Comparison of ENCODE assay signal across 20 cellular contexts in the genomic region with DNA sequence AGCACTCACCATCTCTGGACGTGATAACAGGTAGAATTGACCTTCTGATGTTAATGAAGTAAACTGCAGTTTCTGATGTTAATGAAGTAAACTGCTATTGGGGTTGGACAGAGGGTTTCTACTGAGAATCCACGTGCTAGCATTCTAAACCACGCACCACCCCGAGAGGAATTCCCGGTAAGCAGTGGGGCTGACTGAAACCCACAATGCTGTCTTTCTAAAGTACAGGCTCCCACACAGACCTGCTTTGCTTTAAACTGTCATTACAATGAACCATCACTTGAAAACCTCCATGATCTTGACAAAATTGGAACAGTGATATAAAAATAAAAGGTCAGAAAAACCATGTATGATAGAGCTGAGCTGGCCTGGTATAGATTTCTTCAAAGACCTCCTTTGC.
DNase-seq lines count a peak whose midpoint lies in the region; ATAC-seq, FAIRE-seq and TF ChIP-seq lines count a peak whose summit lies in the region.
"Had no signal": no experiment of that assay in that cellular context is flagged by ENCODE, and none has a peak within 500 bp of the region (broad histone marks: within the 10 kb centered on the region; RNA-seq: fewer than 3 reads in every experiment).

No MANE protein-coding gene starts in this region.

- H3K4me3 Mint-ChIP-seq in activated T-helper 17 cell treated with anti-CD3 and anti-CD28 coated beads, Interleukin-2, amount 50 U/mL, for 72 hours, result peak overlapping the region; percentile 12
- H3K4me3 Mint-ChIP-seq: CD14-positive monocyte; CD4-positive, alpha-beta memory T cell had no signal

- H3K27ac ChIP-seq in BLaER1 (no peak overlapping the region), osteoblast (ENCODE audit: low read depth, low read length) (no peak overlapping the region)
- no peak overlapping the region for H3K27ac ChIP-seq in BLaER1 treated with 17β-estradiol and CSF1 and Interleukin-3, amounts not matched to agents 10 nM and 100 nM
- H3K27ac ChIP-seq: GM23248 had no signal

- no peak overlapping the region for H3K9ac ChIP-seq in BLaER1
- H3K9ac ChIP-seq in BLaER1 treated with 17β-estradiol and CSF1 and Interleukin-3, amounts not matched to agents 10 nM and 100 nM, result no peak overlapping the region
- H3K9ac ChIP-seq: GM23248 had no signal

- H3K4me3 ChIP-seq in BLaER1 (no peak overlapping the region), osteoblast (ENCODE audit: insufficient read depth, low read length) (no peak overlapping the region)
- no peak overlapping the region for H3K4me3 ChIP-seq in BLaER1 treated with 17β-estradiol and CSF1 and Interleukin-3, amounts not matched to agents 10 nM and 100 nM
- H3K4me3 ChIP-seq: GM23248, HAP-1, K562 had no signal

- peaks cover 59% of the 10 kb centered on the region for H3K4me1 ChIP-seq in BLaER1
- peaks cover 24 to 62% (median 43%) of the 10 kb centered on the region in 10 experiments for H3K4me1 ChIP-seq in BLaER1 treated with 17β-estradiol and CSF1 and Interleukin-3, amounts not matched to agents 10 nM and 100 nM
- H3K4me1 ChIP-seq in osteoblast (ENCODE audit: insufficient read depth, low read length), result no peaks in the 10 kb centered on the region
- H3K4me1 ChIP-seq: BE2C, HAP-1 had no signal

- no peaks in the 10 kb centered on the region for H3K27me3 ChIP-seq in BLaER1
- H3K27me3 ChIP-seq in BLaER1 treated with 17β-estradiol and CSF1 and Interleukin-3, amounts not matched to agents 10 nM and 100 nM, result no peaks in the 10 kb centered on the region
- no peaks in the 10 kb centered on the region for H3K27me3 ChIP-seq in osteoblast (ENCODE audit: insufficient read depth, low read length)
- H3K27me3 ChIP-seq: BE2C had no signal

- TF ChIP-seq CTCF in GM13976 (IDR thresholded peaks at IDR 0.05; ENCODE audit: borderline replicate concordance, control extremely low read depth, extremely low read depth, insufficient read depth, missing control alignments) (no peak), osteoblast (IDR thresholded peaks at IDR 0.05; ENCODE audit: extremely low read depth, low read depth, low read length) (no peak)

- intact Hi-C loops in head of caudate nucleus (cut with DNase I), result no loop called here

- no peaks in the 10 kb centered on the region for H3K79me2 ChIP-seq in osteoblast (ENCODE audit: insufficient read depth, low read length)

- no peak for FAIRE-seq in GM19239 (lab: Jason Lieb, UNC)
- FAIRE-seq: A204.1, GM18507, K562 had no signal

- in situ Hi-C loops in GM13976 (cut with MboI; ENCODE audit: low sequenced_read_pairs, unreplicated experiment), result no loop called here

- no peaks in the 10 kb centered on the region for H3K36me3 Mint-ChIP-seq in activated T-helper 17 cell treated with anti-CD3 and anti-CD28 coated beads, Interleukin-2, amount 50 U/mL, for 72 hours (ENCODE audit: low read depth)
- H3K36me3 Mint-ChIP-seq: CD14-positive monocyte; CD4-positive, alpha-beta memory T cell had no signal

- no peaks in the 10 kb centered on the region for H3K9me3 Mint-ChIP-seq in activated T-helper 17 cell treated with anti-CD3 and anti-CD28 coated beads, Interleukin-2, amount 50 U/mL, for 72 hours
- H3K9me3 Mint-ChIP-seq: CD4-positive, alpha-beta memory T cell had no signal

- H4K20me1 ChIP-seq in BLaER1 (no peaks in the 10 kb centered on the region), osteoblast (ENCODE audit: insufficient read depth, low read length) (no peaks in the 10 kb centered on the region)
- H4K20me1 ChIP-seq in BLaER1 treated with 17β-estradiol and CSF1 and Interleukin-3, amounts not matched to agents 10 nM and 100 nM, result no peaks in the 10 kb centered on the region

- H3K27ac Mint-ChIP-seq in activated T-helper 17 cell treated with anti-CD3 and anti-CD28 coated beads, Interleukin-2, amount 50 U/mL, for 72 hours, result no peak overlapping the region
- H3K27ac Mint-ChIP-seq: CD14-positive monocyte had no signal

- peaks cover 15% of the 10 kb centered on the region for H3K4me1 Mint-ChIP-seq in activated T-helper 17 cell treated with anti-CD3 and anti-CD28 coated beads, Interleukin-2, amount 50 U/mL, for 72 hours
- H3K4me1 Mint-ChIP-seq: CD14-positive monocyte had no signal

- ATAC-seq in activated T-helper 17 cell treated with anti-CD3 and anti-CD28 coated beads, Interleukin-2, amount 50 U/mL, for 72 hours (replicated peaks), result no peak
- ATAC-seq: K562 had no signal

- H3K36me3 ChIP-seq in BLaER1, result no peaks in the 10 kb centered on the region
- no peaks in the 10 kb centered on the region for H3K36me3 ChIP-seq in BLaER1 treated with 17β-estradiol and CSF1 and Interleukin-3, amounts not matched to agents 10 nM and 100 nM
- no peaks in the 10 kb centered on the region for H3K36me3 ChIP-seq in osteoblast (ENCODE audit: insufficient read depth, low read length)
- H3K36me3 ChIP-seq: BE2C, HAP-1 had no signal

- H3K27me3 Mint-ChIP-seq in activated T-helper 17 cell treated with anti-CD3 and anti-CD28 coated beads, Interleukin-2, amount 50 U/mL, for 72 hours, result no peaks in the 10 kb centered on the region
- H3K27me3 Mint-ChIP-seq: CD4-positive, alpha-beta memory T cell had no signal

- no peaks in the 10 kb centered on the region for H3K9me3 ChIP-seq in BLaER1
- H3K9me3 ChIP-seq in BLaER1 treated with 17β-estradiol and CSF1 and Interleukin-3, amounts not matched to agents 10 nM and 100 nM (replicated peaks in 1 of 11), result peaks cover 0 to 8% (median 0%) of the 10 kb centered on the region in 11 experiments; a peak in 5 of 22 replicates
- peaks cover 4% of the 10 kb centered on the region for H3K9me3 ChIP-seq in osteoblast (ENCODE audit: low read depth, low read length)
- H3K9me3 ChIP-seq: BE2C, HAP-1 had no signal

- H3K4me2 ChIP-seq in BLaER1 (peak overlapping the region; percentile 31), osteoblast (ENCODE audit: insufficient read depth, low read length) (no peak overlapping the region)
- peak overlapping the region in 7 of 11 experiments; percentile 2 to 85 (median 38); a peak in 6 of 22 replicates for H3K4me2 ChIP-seq in BLaER1 treated with 17β-estradiol and CSF1 and Interleukin-3, amounts not matched to agents 10 nM and 100 nM

- no peak overlapping the region for H2AFZ ChIP-seq in osteoblast (ENCODE audit: low read length)
- H2AFZ ChIP-seq: GM23248 had no signal

- DNase-seq in head of caudate nucleus, result peak in 23 of 42 donors; percentile 7 to 75 (median 31)
- no peak for DNase-seq in GM13976 (ENCODE audit: low spot score)
- no peak for DNase-seq in HT-29 (ENCODE audit: low spot score)
- no peak for DNase-seq in GM19239 (ENCODE audit: insufficient read length, low spot score)
- DNase-seq in osteoblast (ENCODE audit: insufficient read length, low spot score, missing footprints), result no peak
- DNase-seq: ACHN; BE2C; CD4-positive, alpha-beta memory T cell; DMS79 treated with DMSO at 0.1 percent for 48 hours; GF-D8; GM23248; IMR-90 had no signal

Comparison
In these comparisons a context has a peak if more than half of its experiments do, and no peak if none do; other contexts are left out.
1. DNase-seq: peak in head of caudate nucleus (23 of 42); none in GM13976 (single experiment), HT-29 (single experiment), GM19239 (single experiment) and osteoblast (single experiment).